1 cellular context compared by ENCODE assay signal in genomic region chr13:98278068-98278619, GRCh38.
TF ChIP-seq lines count a peak whose summit lies in the region.

No MANE protein-coding gene starts in this region.

TF ChIP-seq in HepG2, 621 proteins besides CTCF, POLR2A, EP300 and RAD21 (continued from another document and continues in another):
- TF ChIP-seq CBX5 (CRISPR knock-in tag; IDR thresholded peaks at IDR 0.05; ENCODE audit: borderline replicate concordance) (no peak), ZNF234 (CRISPR knock-in tag; conservative IDR thresholded peaks at IDR 0.05) (no peak), ZZZ3 (CRISPR knock-in tag; IDR thresholded peaks at IDR 0.05; ENCODE audit: borderline replicate concordance) (no peak), ZC3H13 (CRISPR knock-in tag; IDR thresholded peaks at IDR 0.05) (no peak), HOXA3 (CRISPR knock-in tag; IDR thresholded peaks at IDR 0.05) (no peak), SIX1 (CRISPR knock-in tag; IDR thresholded peaks at IDR 0.05; ENCODE audit: borderline replicate concordance) (no peak), ZSCAN25 (CRISPR knock-in tag; IDR thresholded peaks at IDR 0.05) (no peak), NFE2L1 (CRISPR knock-in tag; IDR thresholded peaks at IDR 0.05; ENCODE audit: borderline replicate concordance) (no peak), SP1 (IDR thresholded peaks at IDR 0.05) (no peak), SP1 (CRISPR knock-in tag; IDR thresholded peaks at IDR 0.05) (no peak), SIX4 (CRISPR knock-in tag; IDR thresholded peaks at IDR 0.05) (no peak), FOXK1 (CRISPR knock-in tag; IDR thresholded peaks at IDR 0.05; ENCODE audit: borderline replicate concordance, low read depth) (no peak), FOSL2 (CRISPR knock-in tag; IDR thresholded peaks at IDR 0.05) (no peak), CEBPB (IDR thresholded peaks at IDR 0.05; ENCODE audit: borderline replicate concordance, low read depth, low read length) (0 out of 2 replicates have a peak, but pooled peaks have one; percentile 10), ATF1 (CRISPR knock-in tag; IDR thresholded peaks at IDR 0.05) (no peak), ONECUT2 (CRISPR knock-in tag; IDR thresholded peaks at IDR 0.05) (no peak), ZNF318 (CRISPR knock-in tag; IDR thresholded peaks at IDR 0.05) (no peak), EHMT2 (IDR thresholded peaks at IDR 0.05; ENCODE audit: borderline replicate concordance, low read depth, low read length) (no peak), ZNF770 (CRISPR knock-in tag; IDR thresholded peaks at IDR 0.05) (no peak), ARID5B (CRISPR knock-in tag; IDR thresholded peaks at IDR 0.05) (no peak), ZNF646 (CRISPR knock-in tag; IDR thresholded peaks at IDR 0.05) (peak; percentile 98), ZNF713 (CRISPR knock-in tag; IDR thresholded peaks at IDR 0.05) (no peak), MTF2 (CRISPR knock-in tag; IDR thresholded peaks at IDR 0.05; ENCODE audit: borderline replicate concordance) (no peak), NPAS2 (CRISPR knock-in tag; IDR thresholded peaks at IDR 0.05; ENCODE audit: borderline replicate concordance) (no peak), ERF (CRISPR knock-in tag; IDR thresholded peaks at IDR 0.05) (0 out of 2 replicates have a peak, but pooled peaks have one; percentile 10), TCF12 (IDR thresholded peaks at IDR 0.05) (no peak), TCF12 (CRISPR knock-in tag; IDR thresholded peaks at IDR 0.05) (no peak), TEF (CRISPR knock-in tag; IDR thresholded peaks at IDR 0.05) (no peak), ZNF281 (CRISPR knock-in tag; IDR thresholded peaks at IDR 0.05; ENCODE audit: borderline replicate concordance) (no peak), SRY (CRISPR knock-in tag; IDR thresholded peaks at IDR 0.05) (no peak), ZNF136 (CRISPR knock-in tag; IDR thresholded peaks at IDR 0.05; ENCODE audit: low read depth) (no peak), MIER3 (CRISPR knock-in tag; IDR thresholded peaks at IDR 0.05; ENCODE audit: borderline replicate concordance) (no peak), TSC22D2 (CRISPR knock-in tag; IDR thresholded peaks at IDR 0.05; ENCODE audit: borderline replicate concordance) (no peak)
